1 cellular context compared by ENCODE assay signal in genomic region chr6:41735427-41736206, GRCh38.
TF ChIP-seq lines count a peak whose summit lies in the region.

Gene TFEB (minus strand): TSS chr6:41735608. CDS start chr6:41691213, 44,395 bp downstream.

TF ChIP-seq in HepG2, 621 proteins besides CTCF, POLR2A, EP300 and RAD21 (continued from another document):
- TF ChIP-seq DMTF1 (CRISPR knock-in tag; IDR thresholded peaks at IDR 0.05) (no peak), HBP1 (CRISPR knock-in tag; IDR thresholded peaks at IDR 0.05; ENCODE audit: low read depth) (peak; percentile 70; the same call in 1 of the 2 replicates), CBX5 (CRISPR knock-in tag; IDR thresholded peaks at IDR 0.05; ENCODE audit: borderline replicate concordance) (peak; percentile 95; the same call in 1 of the 2 replicates), EHMT2 (IDR thresholded peaks at IDR 0.05; ENCODE audit: borderline replicate concordance, low read depth, low read length) (no peak), ZNF639 (CRISPR knock-in tag; conservative IDR thresholded peaks at IDR 0.05) (peak; percentile 95), U2AF2 (IDR thresholded peaks at IDR 0.05; ENCODE audit: low read depth, low read length) (no peak), HMGXB3 (CRISPR knock-in tag; IDR thresholded peaks at IDR 0.05; ENCODE audit: borderline replicate concordance) (peak; percentile 56; the same call in 1 of the 2 replicates), GATAD1 (CRISPR knock-in tag; IDR thresholded peaks at IDR 0.05) (peak; percentile 85), ZNF747 (CRISPR knock-in tag; IDR thresholded peaks at IDR 0.05; ENCODE audit: borderline replicate concordance) (peak; percentile 66; the same call in 1 of the 2 replicates), ZNF788 (CRISPR knock-in tag; IDR thresholded peaks at IDR 0.05; ENCODE audit: borderline replicate concordance) (peak; percentile 76; the same call in 1 of the 2 replicates), ZFYVE20 (CRISPR knock-in tag; IDR thresholded peaks at IDR 0.05; ENCODE audit: borderline replicate concordance, low read depth) (no peak), ZNF335 (CRISPR knock-in tag; IDR thresholded peaks at IDR 0.05) (peak; percentile 56; the same call in 1 of the 2 replicates), SOX5 (CRISPR knock-in tag; IDR thresholded peaks at IDR 0.05; ENCODE audit: borderline replicate concordance) (peak; percentile 63), NR2C2 (CRISPR knock-in tag; IDR thresholded peaks at IDR 0.05; ENCODE audit: borderline replicate concordance) (peak; percentile 97), IRF1 (CRISPR knock-in tag; IDR thresholded peaks at IDR 0.05; ENCODE audit: low read depth) (no peak), ZNF329 (CRISPR knock-in tag; IDR thresholded peaks at IDR 0.05; ENCODE audit: low read depth) (no peak), TBX3 (IDR thresholded peaks at IDR 0.05; ENCODE audit: borderline replicate concordance) (no peak), E2F2 (CRISPR knock-in tag; IDR thresholded peaks at IDR 0.05; ENCODE audit: borderline replicate concordance) (peak; percentile 92; the same call in 1 of the 2 replicates), FOXA3 (CRISPR knock-in tag; IDR thresholded peaks at IDR 0.05) (peak; percentile 74)
